Comparison of ENCODE assay signal across 16 cellular contexts in the genomic region with DNA sequence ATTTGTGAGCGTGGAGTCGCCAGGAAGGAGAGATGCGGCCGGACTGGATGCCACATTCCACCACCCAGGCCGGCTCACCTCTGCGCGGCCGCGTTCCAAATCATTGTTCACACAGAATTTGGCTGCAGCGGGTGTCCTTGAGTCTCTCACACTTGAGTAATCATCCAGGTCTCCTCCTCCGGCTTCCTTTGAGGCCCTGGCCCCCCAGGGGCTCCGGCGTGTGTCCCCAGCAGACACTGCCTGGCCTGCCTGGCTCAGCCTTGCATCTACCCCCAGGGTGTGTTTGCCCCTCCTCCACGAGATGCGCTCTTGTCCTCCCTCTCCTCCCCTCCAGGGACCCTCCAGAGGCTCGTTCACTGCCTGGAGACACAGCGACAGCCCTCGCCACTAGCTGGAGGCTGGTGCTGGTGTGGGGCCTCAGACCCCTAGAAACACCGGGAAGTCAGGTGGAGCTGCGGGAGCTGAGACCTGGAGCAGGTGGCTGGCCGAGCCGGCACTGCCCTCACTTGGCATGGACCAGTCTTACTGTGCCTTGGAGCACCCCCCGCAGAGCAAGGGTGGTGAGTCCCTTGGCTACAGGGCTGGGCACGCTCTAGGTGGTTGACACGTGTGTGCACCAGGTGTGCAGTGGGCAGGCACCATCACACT. TPM values are rescaled to one million over a fixed set of nuclear protein-coding genes. Genes with fewer than 3 reads are reported as not detected.
DNase-seq lines count a peak whose midpoint lies in the region; ATAC-seq and TF ChIP-seq lines count a peak whose summit lies in the region.
"Had no signal": no experiment of that assay in that cellular context is flagged by ENCODE, and none has a peak within 500 bp of the region (broad histone marks: within the 10 kb centered on the region; RNA-seq: fewer than 3 reads in every experiment).

No MANE protein-coding gene starts in this region.

- H3K18ac ChIP-seq in neuronal stem cell (ENCODE audit: low read length), result peak overlapping the region; percentile 60

- no peak for TF ChIP-seq CTCF in chondrocyte (IDR thresholded peaks at IDR 0.05)
- TF ChIP-seq CTCF in A673 (conservative IDR thresholded peaks at IDR 0.05; ENCODE audit: low read depth, low read length), result no peak

- H3K36me3 Mint-ChIP-seq in chondrocyte (ENCODE audit: low read depth), result peaks cover 1% of the 10 kb centered on the region
- H3K36me3 Mint-ChIP-seq: CD4-positive, alpha-beta memory T cell; type B pancreatic cell had no signal

- peak overlapping the region; percentile 66 for H3K9ac ChIP-seq in neuronal stem cell (ENCODE audit: low read depth, low read length, poor library complexity)

- CTCF ChIA-PET in A673 (lab: Charles Lee), result no interaction called here

- H3K27me3 Mint-ChIP-seq in chondrocyte (ENCODE audit: low read depth), result peaks cover 55% of the 10 kb centered on the region

- H2AFZ ChIP-seq in neuronal stem cell (ENCODE audit: low read length), result no peak overlapping the region

- no peak overlapping the region for H2BK15ac ChIP-seq in neuronal stem cell (ENCODE audit: low read length)

- H3K14ac ChIP-seq in neuronal stem cell (ENCODE audit: low read length), result peak overlapping the region; percentile 63

- peak; percentile 52 for TF ChIP-seq EP300 in Ishikawa (IDR thresholded peaks at IDR 0.05; ENCODE audit: borderline replicate concordance)

- no peaks in the 10 kb centered on the region for H3K9me3 Mint-ChIP-seq in chondrocyte (ENCODE audit: low read depth)
- H3K9me3 Mint-ChIP-seq: activated T-helper 1 cell treated with anti-CD3 and anti-CD28 coated beads, Interleukin-12 subunit alpha, Interleukin-12 subunit beta, Interleukin-2, Interleukin-4 antibody, amounts not matched to agents 30 ng/mL and 10 ng/mL and 1 ng/mL, durations not matched to agents 14 hours and 24 hours and 36 hours; CD4-positive, alpha-beta memory T cell; central memory CD8-positive, alpha-beta T cell; type B pancreatic cell had no signal

- no peak overlapping the region for H3K4me2 ChIP-seq in neuronal stem cell (ENCODE audit: insufficient read depth, low read length, poor library complexity, severe bottlenecking)

- intact Hi-C loops in A673 (cut with micrococcal nuclease; ENCODE audit: unreplicated experiment), result no loop called here

- BruUV-seq in A673 (replicated peaks; lab: Mats Ljungman, UMichigan), result no TSS peak

- H2BK12ac ChIP-seq in neuronal stem cell (ENCODE audit: low read length), result peak overlapping the region; percentile 14

- TF ChIP-seq RAD21 in Ishikawa (IDR thresholded peaks at IDR 0.05; ENCODE audit: low read depth), result peak; percentile 29; the same call in 1 of the 2 replicates

- no peak overlapping the region for H3K4me3 ChIP-seq in neuronal stem cell (ENCODE audit: low read length in 2 of 2)
- H3K4me3 ChIP-seq in A673 (ENCODE audit: low read depth, low read length, poor library complexity, severe bottlenecking), result no peak overlapping the region
- H3K4me3 ChIP-seq: adrenal gland had no signal

- peaks cover 14 to 83% (median 46%) of the 10 kb centered on the region in 3 experiments for H3K27me3 ChIP-seq in neuronal stem cell (ENCODE audit: control insufficient read depth in 3 of 3, insufficient read depth in 3 of 3, low read depth in 1 of 3, low read length in 3 of 3)
- H3K27me3 ChIP-seq in A673 (replicated peaks; ENCODE audit: insufficient read depth, low read depth, low read length, poor library complexity), result peaks cover 67% of the 10 kb centered on the region

- H3K79me1 ChIP-seq in neuronal stem cell (ENCODE audit: low read depth, low read length), result no peaks in the 10 kb centered on the region

- no peak overlapping the region for H3K4me3 Mint-ChIP-seq in chondrocyte (ENCODE audit: unreplicated experiment)
- H3K4me3 Mint-ChIP-seq: activated T-helper 1 cell treated with anti-CD3 and anti-CD28 coated beads, Interleukin-12 subunit alpha, Interleukin-12 subunit beta, Interleukin-2, Interleukin-4 antibody, amounts not matched to agents 30 ng/mL and 10 ng/mL and 1 ng/mL, durations not matched to agents 14 hours and 24 hours and 36 hours; CD4-positive, alpha-beta memory T cell; central memory CD8-positive, alpha-beta T cell; type B pancreatic cell had no signal

- no peak overlapping the region for H3K27ac Mint-ChIP-seq in chondrocyte (ENCODE audit: unreplicated experiment)
- H3K27ac Mint-ChIP-seq: activated T-helper 1 cell treated with anti-CD3 and anti-CD28 coated beads, Interleukin-12 subunit alpha, Interleukin-12 subunit beta, Interleukin-2, Interleukin-4 antibody, amounts not matched to agents 30 ng/mL and 10 ng/mL and 1 ng/mL, durations not matched to agents 14 hours and 24 hours and 36 hours; CD4-positive, alpha-beta memory T cell; type B pancreatic cell had no signal

- H3K9me3 ChIP-seq in neuronal stem cell (replicated peaks in 1 of 2; ENCODE audit: control insufficient read depth in 2 of 2, insufficient read depth in 1 of 2, low read depth in 1 of 2, low read length in 2 of 2), result no peaks in the 10 kb centered on the region
- H3K9me3 ChIP-seq in A673 (ENCODE audit: low read depth, low read length, poor library complexity, severe bottlenecking), result no peaks in the 10 kb centered on the region
- H3K9me3 ChIP-seq: adrenal gland had no signal

- H2BK120ac ChIP-seq in neuronal stem cell (ENCODE audit: low read depth, low read length), result no peak overlapping the region

- H3K4me1 ChIP-seq in neuronal stem cell (ENCODE audit: control insufficient read depth in 2 of 2, insufficient read depth in 1 of 2, low read depth in 1 of 2, low read length in 2 of 2) (peaks cover 18 to 35% of the 10 kb centered on the region in 2 donors), A673 (ENCODE audit: insufficient read depth, low read length, poor library complexity, severe bottlenecking) (no peaks in the 10 kb centered on the region)

- peak overlapping the region; percentile 17 for H3K23ac ChIP-seq in neuronal stem cell (ENCODE audit: low read depth, low read length, poor library complexity)

- ATAC-seq in GM21526 (IDR thresholded peaks at IDR 0.05; ENCODE audit: low FRiP score, unreplicated experiment), result no peak
- ATAC-seq: left lobe of liver had no signal

- H2AK5ac ChIP-seq in neuronal stem cell (ENCODE audit: low read depth, low read length), result peak overlapping the region; percentile 65

- DNase-seq in COR-L47 (lab: John Stamatoyannopoulos, UW) (peak; percentile 80), chondrocyte (ENCODE audit: low spot score) (peak; percentile 84), neuronal stem cell (ENCODE audit: low spot score) (no peak), NCI-H2107 (lab: John Stamatoyannopoulos, UW) (no peak), A673 (ENCODE audit: low spot score) (no peak)
- DNase-seq: adrenal gland; CD4-positive, alpha-beta memory T cell; Kasumi-1; NCI-H1694 treated with DMSO at 0.1 percent for 48 hours; stimulated activated naive CD4-positive, alpha-beta T cell treated with Interleukin-2 at 50 U/mL for 16 hours had no signal

- H4K8ac ChIP-seq in neuronal stem cell (ENCODE audit: low read depth, low read length), result peak overlapping the region; percentile 29

- POLR2A ChIA-PET in A673 (lab: Charles Lee; ENCODE audit: low non-redundant PET), result no interaction called here

- peak overlapping the region; percentile 78 for H2BK5ac ChIP-seq in neuronal stem cell (ENCODE audit: low read length)

- H3K27ac ChIP-seq in neuronal stem cell (replicated peaks; ENCODE audit: low read length) (no peak overlapping the region), A673 (ENCODE audit: low read depth, low read length, poor library complexity, severe bottlenecking) (no peak overlapping the region)
- H3K27ac ChIP-seq: adrenal gland had no signal

- WGBS in neuronal stem cell (ENCODE audit: extremely low coverage in 2 of 2, insufficient read length in 2 of 2, insufficient replicate concordance in 1 of 2), 2 donors, result no CpG with 5 or more reads among the region's 25 CpGs

- no peaks in the 10 kb centered on the region for H3K4me1 Mint-ChIP-seq in chondrocyte (ENCODE audit: low read depth)

- no peak overlapping the region for H3K4ac ChIP-seq in neuronal stem cell (ENCODE audit: low read length)

- H4K91ac ChIP-seq in neuronal stem cell (ENCODE audit: low read depth, low read length, poor library complexity), result no peak overlapping the region

- H3K36me3 ChIP-seq in neuronal stem cell (replicated peaks in 1 of 2; ENCODE audit: control insufficient read depth in 2 of 2, insufficient read depth in 2 of 2, low read length in 2 of 2), result no peaks in the 10 kb centered on the region
- no peaks in the 10 kb centered on the region for H3K36me3 ChIP-seq in A673 (ENCODE audit: insufficient read depth, low read length, poor library complexity, severe bottlenecking)
- H3K36me3 ChIP-seq: adrenal gland had no signal

TF ChIP-seq in Ishikawa, 13 proteins besides CTCF, POLR2A, EP300 and RAD21 (continues in another document):
- TF ChIP-seq TAF1 (IDR thresholded peaks at IDR 0.05; ENCODE audit: low read depth) (no peak), FOXM1 (IDR thresholded peaks at IDR 0.05; ENCODE audit: borderline replicate concordance, low read depth) (no peak), CEBPB (IDR thresholded peaks at IDR 0.05) (no peak; the same call in 1 of the 2 replicates), CREB1 (IDR thresholded peaks at IDR 0.05; ENCODE audit: low read depth) (no peak)
- TF ChIP-seq, protein P1, sequence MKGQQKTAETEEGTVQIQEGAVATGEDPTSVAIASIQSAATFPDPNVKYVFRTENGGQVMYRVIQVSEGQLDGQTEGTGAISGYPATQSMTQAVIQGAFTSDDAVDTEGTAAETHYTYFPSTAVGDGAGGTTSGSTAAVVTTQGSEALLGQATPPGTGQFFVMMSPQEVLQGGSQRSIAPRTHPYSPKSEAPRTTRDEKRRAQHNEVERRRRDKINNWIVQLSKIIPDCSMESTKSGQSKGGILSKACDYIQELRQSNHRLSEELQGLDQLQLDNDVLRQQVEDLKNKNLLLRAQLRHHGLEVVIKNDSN (IDR thresholded peaks at IDR 0.05), result peak; percentile 67; the same call in 1 of the 2 replicates

RNA-seq across cellular contexts. Expression of a gene that starts 7.0 kb away (rescaled TPM):
- total RNA-seq in chondrocyte, result 0.95 to 1.4 TPM (median 1.1 TPM) in 3 replicates
- polyA plus RNA-seq in neuronal stem cell (2013, experiment 1 of 2), result 3.3 TPM
- 3.2 TPM for polyA plus RNA-seq in neuronal stem cell (2013, experiment 2 of 2)
- 1.6 and 1.9 TPM in 2 replicates for total RNA-seq in A673 (2021)

Comparison
In these comparisons a context has a peak if more than half of its experiments do, and no peak if none do; other contexts are left out.
1. DNase-seq: peak in COR-L47 (single experiment) and chondrocyte (single experiment); none in neuronal stem cell (single experiment), NCI-H2107 (single experiment) and A673 (single experiment).